Comparison of ENCODE assay signal across 2 cellular contexts in genomic region chr17:3894927-3895343, GRCh38.
TF ChIP-seq lines count a peak whose summit lies in the region.

No MANE protein-coding gene starts in this region.

TF ChIP-seq in liver, 16 proteins besides CTCF, POLR2A, EP300 and RAD21:
- TF ChIP-seq REST (IDR thresholded peaks at IDR 0.05), result no peak
- TF ChIP-seq JUND (IDR thresholded peaks at IDR 0.05), result no peak
- peak; percentile 84 for TF ChIP-seq NR2F2 (IDR thresholded peaks at IDR 0.05)
- TF ChIP-seq SP1 (IDR thresholded peaks at IDR 0.05), result peak; percentile 35

TF ChIP-seq in HepG2, 621 proteins besides CTCF, POLR2A, EP300 and RAD21:
- no peak for TF ChIP-seq ZNF512 (CRISPR knock-in tag; IDR thresholded peaks at IDR 0.05)
- TF ChIP-seq PBX3 (CRISPR knock-in tag; IDR thresholded peaks at IDR 0.05; ENCODE audit: borderline replicate concordance), result no peak
- no peak for TF ChIP-seq HCFC1 (IDR thresholded peaks at IDR 0.05; ENCODE audit: low read depth, low read length)
